9 cellular contexts compared by ENCODE assay signal in genomic region chr14:61749867-61750266, GRCh38. TPM values are rescaled to one million over a fixed set of nuclear protein-coding genes. Genes with fewer than 3 reads are reported as not detected.
DNase-seq lines count a peak whose midpoint lies in the region; ATAC-seq, FAIRE-seq and TF ChIP-seq lines count a peak whose summit lies in the region.
"Had no signal": no experiment of that assay in that cellular context is flagged by ENCODE, and none has a peak within 500 bp of the region (broad histone marks: within the 10 kb centered on the region; RNA-seq: fewer than 3 reads in every experiment).

No MANE protein-coding gene starts in this region.

- intact Hi-C loops in GM12878 (cut with micrococcal nuclease; ENCODE audit: unreplicated experiment): loop anchor here (10.0 kb wide), 1 partner anchor 455 kb away; no protein-coding TSS in a partner anchor

- BruUV-seq in GM12878 (replicated peaks; lab: Mats Ljungman, UMichigan): no TSS peak

- no peak for FAIRE-seq in GM12878 (lab: Jason Lieb, UNC)

- H3K4me2 ChIP-seq in GM12878 (ENCODE audit: control insufficient read depth, insufficient read depth): peak overlapping the region; percentile 72

- RAD21 ChIA-PET in GM12878 (lab: Charles Lee; ENCODE audit: unreplicated experiment): interaction anchor here (0.6 to 10.8 kb wide), 24 partner anchors 8 to 453 kb away, joined by 3 to 102 read pairs (median 5); partner anchors contain the start of genes HIF1A and SNAPC1

- H3K27me3 ChIP-seq in GM12878 (replicated peaks in 1 of 2; ENCODE audit: control insufficient read depth in 2 of 2, insufficient read depth in 2 of 2, low read length in 1 of 2): no peaks in the 10 kb centered on the region
- no peaks in the 10 kb centered on the region for H3K27me3 ChIP-seq in mucosa of rectum (ENCODE audit: control insufficient read depth in 2 of 2, insufficient read depth in 2 of 2, low read length in 2 of 2)
- no peaks in the 10 kb centered on the region for H3K27me3 ChIP-seq in tibial nerve

- no peak overlapping the region for H2AFZ ChIP-seq in GM12878 (ENCODE audit: control insufficient read depth, low read depth, low read length)

- DNase-seq in ELF-1 (ENCODE audit: low read depth, low spot score) (peak; percentile 26), NCI-H1436 treated with DMSO at 0.1 percent for 48 hours (lab: John Stamatoyannopoulos, UW) (peak; percentile 20), GM12878 (ENCODE audit: low read depth, low spot score) (no peak), DMS114 treated with DMSO at 0.1 percent for 48 hours (lab: John Stamatoyannopoulos, UW; ENCODE audit: unreplicated experiment) (no peak), tibial nerve (ENCODE audit: low spot score in 2 of 2) (no peak)

- H3K4me1 ChIP-seq in GM12878 (ENCODE audit: control insufficient read depth, insufficient read depth, low read length): peaks cover 19% of the 10 kb centered on the region
- peaks cover 2 to 7% of the 10 kb centered on the region in 2 donors for H3K4me1 ChIP-seq in mucosa of rectum (ENCODE audit: control insufficient read depth in 2 of 2, insufficient read depth in 2 of 2, low read length in 2 of 2)
- peaks cover 0 to 22% (median 0%) of the 10 kb centered on the region in 4 donors for H3K4me1 ChIP-seq in tibial nerve
- H3K4me1 ChIP-seq: parathyroid adenoma had no signal

- peak overlapping the region; percentile 79 for H3K4me3 ChIP-seq in GM12878
- peak overlapping the region; percentile 76 to 84 for H3K4me3 ChIP-seq in mucosa of rectum (ENCODE audit: low read length in 2 of 2)
- H3K4me3 ChIP-seq in tibial nerve: no peak overlapping the region

- ATAC-seq in GM12878 (peak; percentile 6; the same call in 2 of the 3 replicates), HG03457 (IDR thresholded peaks at IDR 0.05; ENCODE audit: unreplicated experiment) (no peak), GM18858 (IDR thresholded peaks at IDR 0.05; ENCODE audit: unreplicated experiment) (no peak)

- no peaks in the 10 kb centered on the region for H4K20me1 ChIP-seq in GM12878 (ENCODE audit: control insufficient read depth, insufficient read depth)

- H3K9ac ChIP-seq in GM12878 (ENCODE audit: control insufficient read depth, insufficient read depth, low read length): peak overlapping the region; percentile 82
- peak overlapping the region in 1 of 2 donors; percentile 83 for H3K9ac ChIP-seq in mucosa of rectum (ENCODE audit: low read depth in 1 of 2, low read length in 2 of 2)
- H3K9ac ChIP-seq: parathyroid adenoma had no signal

- peaks cover 63% of the 10 kb centered on the region for H3K79me2 ChIP-seq in GM12878 (ENCODE audit: control insufficient read depth, insufficient read depth, low read length)
- H3K79me2 ChIP-seq: parathyroid adenoma had no signal

- H3K27ac ChIP-seq in GM12878 (ENCODE audit: control insufficient read depth, insufficient read depth): peak overlapping the region; percentile 59
- H3K27ac ChIP-seq in mucosa of rectum (ENCODE audit: low read depth in 2 of 2, low read length in 2 of 2): peak overlapping the region in 1 of 2 donors; percentile 83
- peak overlapping the region in 1 of 4 donors; percentile 94 for H3K27ac ChIP-seq in tibial nerve
- H3K27ac ChIP-seq: parathyroid adenoma had no signal

- TF ChIP-seq RAD21 in GM12878 (IDR thresholded peaks at IDR 0.05; ENCODE audit: insufficient read depth, low read depth, low read length): no peak

- POLR2A ChIA-PET in GM12878 (lab: Charles Lee): interaction anchor here (0.5 to 10.5 kb wide), 11 partner anchors 8 to 225 kb away, joined by 3 to 130 read pairs (median 4); partner anchors contain the start of genes HIF1A and SNAPC1

- in situ Hi-C loops in GM12878 (cut with MboI): no loop called here

- H3K36me3 ChIP-seq in GM12878 (ENCODE audit: control insufficient read depth in 2 of 2, insufficient read depth in 2 of 2, low read length in 1 of 2) (peaks cover 0 to 19% of the 10 kb centered on the region in 2 experiments; a peak in 3 of 4 replicates), mucosa of rectum (ENCODE audit: control insufficient read depth in 2 of 2, insufficient read depth in 2 of 2, low read length in 2 of 2) (peaks cover 20 to 30% of the 10 kb centered on the region in 2 donors), tibial nerve (peaks cover 0 to 31% (median 0%) of the 10 kb centered on the region in 3 donors)

- TF ChIP-seq EP300 in GM12878 (IDR thresholded peaks at IDR 0.05; ENCODE audit: borderline replicate concordance in 1 of 2, control insufficient read depth in 1 of 2, low read depth in 2 of 2, low read length in 2 of 2) (no peak), tibial nerve (IDR thresholded peaks at IDR 0.05) (no peak)

- WGBS in GM12878 (ENCODE audit: insufficient coverage, insufficient replicate concordance, low lambda C conversion rate, missing lambda C conversion rate): 61% methylated on average over 3 of the region's 3 CpGs
- WGBS in tibial nerve, 2 donors: 78 to 87% methylated on average over 3 of the region's 3 CpGs

- TF ChIP-seq POLR2A in GM12878 (IDR thresholded peaks at IDR 0.05; ENCODE audit: low read depth, low read length): no peak
- no peak for TF ChIP-seq POLR2A in tibial nerve (IDR thresholded peaks at IDR 0.05)

- CTCF ChIA-PET in GM12878 (lab: Yijun Ruan, JAX): interaction anchor here (0.7 to 4.7 kb wide), 22 partner anchors 12 to 378 kb away, joined by 3 to 40 read pairs (median 4); partner anchors contain the start of genes HIF1A and SNAPC1

- SMC1A ChIA-PET in GM12878 (lab: Charles Lee; ENCODE audit: uncharacterized antibody, unreplicated experiment): interaction anchor here (0.9 to 10.0 kb wide), 31 partner anchors 8 to 453 kb away, joined by 3 to 122 read pairs (median 6); partner anchors contain the start of gene SNAPC1

- H3K9me3 ChIP-seq in GM12878 (replicated peaks; ENCODE audit: control insufficient read depth, insufficient read depth, low read length) (no peaks in the 10 kb centered on the region), mucosa of rectum (ENCODE audit: control insufficient read depth in 2 of 2, low read length in 2 of 2) (no peaks in the 10 kb centered on the region), tibial nerve (no peaks in the 10 kb centered on the region)

- TF ChIP-seq CTCF in GM12878 (IDR thresholded peaks at IDR 0.05 in 2 of 3, conservative IDR thresholded peaks at IDR 0.05 in 1 of 3; ENCODE audit: control insufficient read depth in 2 of 3, extremely low read depth in 1 of 3, insufficient read depth in 1 of 3, low read depth in 3 of 3, low read length in 3 of 3) (no peak), tibial nerve (IDR thresholded peaks at IDR 0.05) (no peak)

TF ChIP-seq in GM12878, 131 proteins besides CTCF, POLR2A, EP300 and RAD21:
- TF ChIP-seq HDAC2 (IDR thresholded peaks at IDR 0.05) (no peak), KLF5 (IDR thresholded peaks at IDR 0.05; ENCODE audit: partially characterized antibody) (no peak), MTA3 (IDR thresholded peaks at IDR 0.05; ENCODE audit: borderline replicate concordance, low read length) (peak; percentile 61; the same call in 1 of the 2 replicates), SIX5 (IDR thresholded peaks at IDR 0.05; ENCODE audit: low read depth, low read length, severe bottlenecking) (no peak), CHD2 (IDR thresholded peaks at IDR 0.05; ENCODE audit: borderline replicate concordance, low read depth, low read length) (no peak), CREB1 (IDR thresholded peaks at IDR 0.05; ENCODE audit: low read depth) (0 out of 2 replicates have a peak, but pooled peaks have one; percentile 19)

RNA-seq across cellular contexts. Expression of gene SNAPC1, which starts 12.4 kb away (rescaled TPM):
- total RNA-seq in GM12878 (2013; cell fraction: nucleolus; rRNA removed): 13.3 and 15.0 TPM in 2 replicates
- total RNA-seq in GM12878 (2014; rRNA removed) (4.5 and 4.9 TPM in 2 replicates), GM12878 (2014; rRNA removed; fragmentation: Illumina TruSeq; extraction: Trizol) (8.1 and 9.9 TPM in 2 replicates), GM12878 (2021) (4.5 and 4.7 TPM in 2 replicates), tibial nerve (10 to 100 TPM in 2 of 4 donors, 1 to 10 TPM in 2; 6.3 to 14.4 (median 10.2) TPM)
- 1.8 TPM for polyA plus RNA-seq in GM12878 (2011; ENCODE audit: low read depth)
- polyA plus RNA-seq in GM12878 (2011; rRNA removed) (12.0 and 22.9 TPM in 2 replicates), GM12878 (2014; fragmentation: Illumina TruSeq; extraction: Trizol) (7.9 and 9.6 TPM in 2 replicates), GM12878 (2014; fragmentation: Nextera tagmentation; extraction: Ambion mirVana) (1 to 10 TPM; 5.2 to 7.0 TPM), GM12878 (2014; rRNA removed) (3.6 and 5.6 TPM in 2 replicates), GM12878 (2016; fragmentation: Nextera tagmentation; extraction: Ambion mirVana) (10 to 100 TPM in 1 of 2 experiments, 1 to 10 TPM in 1; 9.0 to 10.1 TPM)
- polyA plus RNA-seq in GM12878 (2011; cell fraction: cytosol; rRNA removed): 4.4 and 6.9 TPM in 2 replicates
- 3.6 and 4.2 TPM in 2 replicates for polyA plus RNA-seq in GM12878 (2011; cell fraction: nucleus; rRNA removed)
- 2.8 and 6.6 TPM in 2 replicates for polyA plus RNA-seq in GM12878 (2012)
- 2.0 and 2.6 TPM in 2 replicates for polyA minus RNA-seq in GM12878 (2011; rRNA and poly(A)+ RNA removed)
- 2.4 and 3.1 TPM in 2 replicates for polyA minus RNA-seq in GM12878 (2011; cell fraction: cytosol; rRNA and poly(A)+ RNA removed)
- 1.8 and 2.1 TPM in 2 replicates for polyA minus RNA-seq in GM12878 (2011; cell fraction: nucleus; rRNA and poly(A)+ RNA removed)

RNA-seq across cellular contexts. Expression of gene HIF1A, which starts 54.6 kb away (rescaled TPM):
- total RNA-seq in GM12878 (2013; cell fraction: nucleolus; rRNA removed): 247 and 270 TPM in 2 replicates
- total RNA-seq in GM12878 (2014; rRNA removed) (89.4 and 91.4 TPM in 2 replicates), GM12878 (2014; rRNA removed; fragmentation: Illumina TruSeq; extraction: Trizol) (90.7 and 91.9 TPM in 2 replicates), GM12878 (2021) (80.7 and 84.4 TPM in 2 replicates), tibial nerve (10 to 100 TPM; 37.9 to 80.4 (median 59.4) TPM)
- polyA plus RNA-seq in GM12878 (2011; ENCODE audit: low read depth): 22.3 TPM
- polyA plus RNA-seq in GM12878 (2011; rRNA removed) (97.0 and 107 TPM in 2 replicates), GM12878 (2014; fragmentation: Illumina TruSeq; extraction: Trizol) (83.3 and 103 TPM in 2 replicates), GM12878 (2014; fragmentation: Nextera tagmentation; extraction: Ambion mirVana) (10 to 100 TPM; 18.3 to 22.3 TPM), GM12878 (2014; rRNA removed) (51.9 and 65.7 TPM in 2 replicates), GM12878 (2016; fragmentation: Nextera tagmentation; extraction: Ambion mirVana) (10 to 100 TPM; 66.7 to 69.9 TPM)
- 37.8 and 42.2 TPM in 2 replicates for polyA plus RNA-seq in GM12878 (2011; cell fraction: cytosol; rRNA removed)
- polyA plus RNA-seq in GM12878 (2011; cell fraction: nucleus; rRNA removed): 38.9 and 57.4 TPM in 2 replicates
- 32.0 and 35.6 TPM in 2 replicates for polyA plus RNA-seq in GM12878 (2012)
- 55.7 and 109 TPM in 2 replicates for polyA minus RNA-seq in GM12878 (2011; rRNA and poly(A)+ RNA removed)
- 47.4 and 47.5 TPM in 2 replicates for polyA minus RNA-seq in GM12878 (2011; cell fraction: cytosol; rRNA and poly(A)+ RNA removed)
- polyA minus RNA-seq in GM12878 (2011; cell fraction: nucleus; rRNA and poly(A)+ RNA removed): 58.2 and 99.9 TPM in 2 replicates

Comparison
In these comparisons a context has a peak if more than half of its experiments do, and no peak if none do; other contexts are left out.
1. DNase-seq: peak in ELF-1 (single experiment) and NCI-H1436 treated with DMSO at 0.1 percent for 48 hours (single experiment); none in GM12878 (single experiment), DMS114 treated with DMSO at 0.1 percent for 48 hours (single experiment) and tibial nerve (0 of 2).
2. H3K4me3 ChIP-seq: peak in GM12878 (single experiment) and mucosa of rectum (2 of 2); none in tibial nerve (0 of 4).